In genomic region chr20:34703061-34703572, GRCh38 we compare ENCODE assay signal across 1 cellular context.
A peak's percentile ranks its signal among the peaks of the same experiment; 100 is the strongest.
TF ChIP-seq lines count a peak whose summit lies in the region.

No MANE protein-coding gene starts in this region.

TF ChIP-seq in GM12878, 131 proteins besides CTCF, POLR2A, EP300 and RAD21:
- 0 out of 2 replicates have a peak, but pooled peaks have one; percentile 25 for TF ChIP-seq NKRF (conservative IDR thresholded peaks at IDR 0.05)
- TF ChIP-seq MTA3 (IDR thresholded peaks at IDR 0.05; ENCODE audit: borderline replicate concordance, low read length), result no peak
- 0 out of 2 replicates have a peak, but pooled peaks have one; percentile 39 for TF ChIP-seq SMARCA5 (IDR thresholded peaks at IDR 0.05)
